Comparison of ENCODE assay signal across 8 cellular contexts in genomic region chr6:29649701-29650673, GRCh38. TPM values are rescaled to one million over a fixed set of nuclear protein-coding genes. Genes with fewer than 3 reads are reported as not detected.
DNase-seq lines count a peak whose midpoint lies in the region; ATAC-seq and TF ChIP-seq lines count a peak whose summit lies in the region.

No MANE protein-coding gene starts in this region.

- peak; percentile 63 for DNase-seq in BJ (ENCODE audit: low read depth)
- DNase-seq in GM19238 (ENCODE audit: insufficient read length, low spot score): peak; percentile 93
- peak; percentile 97 for DNase-seq in NCI-H510A treated with DMSO at 0.1 percent for 48 hours (lab: John Stamatoyannopoulos, UW)
- DNase-seq in activated CD4-positive, alpha-beta T cell treated with anti-CD3 and anti-CD28 coated beads for 4 hours: peak; percentile 98 to 99
- DNase-seq in coronary artery (ENCODE audit: low spot score): peak; percentile 97
- peak; percentile 99 for DNase-seq in left kidney (ENCODE audit: low read depth, low spot score)
- DNase-seq in stimulated activated CD4-positive, alpha-beta T cell treated with anti-CD3 and anti-CD28 coated beads, Interleukin-2, amount 100 ng/mL, for 24 hours: peak; percentile 98 to 99

- H3K36me3 ChIP-seq in BJ (ENCODE audit: control insufficient read depth, insufficient read depth, low read length): no peaks in the 10 kb centered on the region

- POLR2A ChIA-PET in BJ (lab: Charles Lee): interaction anchor here (0.6 to 1.0 kb wide), 2 partner anchors 17 to 646 kb away, joined by 3 to 6 read pairs; partner anchors contain the start of gene GABBR1

- CTCF ChIA-PET in BJ (lab: Yijun Ruan, JAX): interaction anchor here (0.6 to 6.8 kb wide), 36 partner anchors 8 to 1173 kb away, joined by 3 to 147 read pairs (median 4); partner anchors contain the start of genes GABBR1 and MOG

- TF ChIP-seq CTCF in BJ (IDR thresholded peaks at IDR 0.05; ENCODE audit: insufficient read depth, low read depth, low read length) (peak; percentile 94), coronary artery (IDR thresholded peaks at IDR 0.05) (peak; percentile 86)

- H3K27me3 ChIP-seq in BJ (ENCODE audit: control insufficient read depth, insufficient read depth, low read length): peaks cover 3% of the 10 kb centered on the region; the same call in 1 of the 2 replicates

- ATAC-seq in HG03442 (IDR thresholded peaks at IDR 0.05; ENCODE audit: unreplicated experiment): peak; percentile 96

- H3K4me3 ChIP-seq in BJ (ENCODE audit: low read depth, low read length) (peak overlapping the region; percentile 35), coronary artery (peak overlapping the region; percentile 73)

- H3K27ac ChIP-seq in coronary artery: peak overlapping the region; percentile 82 to 94

RNA-seq across cellular contexts. Expression of gene MOG, which starts 6.9 kb away (rescaled TPM):
- polyA plus RNA-seq in BJ (2011; rRNA removed): not detected in 2 replicates
- not detected in 2 replicates for polyA minus RNA-seq in BJ (2011; rRNA and poly(A)+ RNA removed)

RNA-seq across cellular contexts. Expression of gene GABBR1, which starts 17.0 kb away (rescaled TPM):
- 14.5 and 16.3 TPM in 2 replicates for polyA plus RNA-seq in BJ (2011; rRNA removed)
- polyA minus RNA-seq in BJ (2011; rRNA and poly(A)+ RNA removed): 15.4 and 18.7 TPM in 2 replicates

RNA-seq across cellular contexts. Expression of gene ZFP57, which starts 31.0 kb away (rescaled TPM):
- 0.27 and 0.32 TPM in 2 replicates for polyA plus RNA-seq in BJ (2011; rRNA removed)
- polyA minus RNA-seq in BJ (2011; rRNA and poly(A)+ RNA removed): 0.47 TPM in 1 of 2 replicates, not detected in the other

Comparison
In these comparisons a context has a peak if more than half of its experiments do, and no peak if none do; other contexts are left out.
1. Peak in every context shown above with its lines: DNase-seq, ATAC-seq, H3K4me3 ChIP-seq and H3K27ac ChIP-seq.